In the genomic region with DNA sequence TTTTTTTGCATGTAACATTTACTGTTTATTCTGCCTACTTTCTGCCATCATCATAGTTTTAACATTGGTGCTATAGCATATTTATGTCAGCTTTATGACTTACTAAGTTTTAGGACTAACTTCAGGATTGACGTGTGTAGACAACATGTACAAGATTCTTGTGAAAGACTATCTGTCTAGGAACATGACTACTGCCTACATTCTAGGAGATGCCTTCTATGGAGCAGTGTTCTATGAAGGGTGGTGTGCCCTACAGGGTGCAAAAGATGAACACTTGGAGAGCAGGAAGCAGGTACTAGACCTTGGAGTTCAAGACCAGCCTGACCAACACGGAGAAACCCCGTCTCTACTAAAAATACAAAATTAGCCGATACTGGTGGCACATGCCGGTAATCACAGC, we compare ENCODE assay signal across 5 cellular contexts.
"Had no signal": no experiment of that assay in that cellular context is flagged by ENCODE, and none has a peak within 500 bp of the region (broad histone marks: within the 10 kb centered on the region; RNA-seq: fewer than 3 reads in every experiment).

No MANE protein-coding gene starts in this region.

- H3K4me3 Mint-ChIP-seq: GM23338, H9 had no signal

- H3K4me3 ChIP-seq: GM23338, K562 had no signal

- H3K9me3 Mint-ChIP-seq: GM23338, H9 had no signal

- H3K4me2 ChIP-seq: GM23338 had no signal

- DNase-seq: H9, HCEC 1CT, IMR-90 had no signal

- H3K27ac Mint-ChIP-seq: GM23338 had no signal
